ENCODE assay signal across 9 cellular contexts in genomic region chr6:100229512-100229911, GRCh38.
A peak's percentile ranks its signal among the peaks of the same experiment; 100 is the strongest.
DNase-seq lines count a peak whose midpoint lies in the region; ATAC-seq and TF ChIP-seq lines count a peak whose summit lies in the region.
"Had no signal": no experiment of that assay in that cellular context is flagged by ENCODE, and none has a peak within 500 bp of the region (broad histone marks: within the 10 kb centered on the region; RNA-seq: fewer than 3 reads in every experiment).

No MANE protein-coding gene starts in this region.

- no peaks in the 10 kb centered on the region for H3K36me3 Mint-ChIP-seq in activated CD4-positive, alpha-beta memory T cell treated with anti-CD3 and anti-CD28 coated beads for 36 hours

- no peaks in the 10 kb centered on the region for H3K4me1 ChIP-seq in right cardiac atrium (ENCODE audit: control insufficient read depth, insufficient read depth, low read length)
- no peaks in the 10 kb centered on the region for H3K4me1 ChIP-seq in mesenchymal stem cell (ENCODE audit: control insufficient read depth, insufficient read depth, low read depth, low read length)

- H2BK12ac ChIP-seq in mesenchymal stem cell (ENCODE audit: low read length in 2 of 2) = no peak overlapping the region

- POLR2A ChIA-PET in activated CD4-positive, alpha-beta memory T cell treated with anti-CD3 and anti-CD28 coated beads for 36 hours (lab: Charles Lee) = no interaction called here
- POLR2A ChIA-PET in HEK293T (lab: Yijun Ruan, JAX) = interaction anchor here (0.8 to 2.9 kb wide), 2 partner anchors 19 to 236 kb away, joined by 3 to 10 read pairs; partner anchors contain the start of gene SIM1

- no peak for DNase-seq in right cardiac atrium
- DNase-seq in Right ventricle myocardium inferior (ENCODE audit: missing footprints) = no peak
- no peak for DNase-seq in activated CD4-positive, alpha-beta memory T cell treated with anti-CD3 and anti-CD28 coated beads for 36 hours
- DNase-seq in mesenchymal stem cell = no peak
- DNase-seq in HEK293T (ENCODE audit: extremely low spot score) = no peak
- DNase-seq: T1000 had no signal

- ATAC-seq in right cardiac atrium (no peak), Right ventricle myocardium inferior (no peak), GM18873 (IDR thresholded peaks at IDR 0.05; ENCODE audit: low FRiP score, unreplicated experiment) (no peak), GM21528 (IDR thresholded peaks at IDR 0.05; ENCODE audit: low FRiP score, unreplicated experiment) (no peak), GM18505 (IDR thresholded peaks at IDR 0.05; ENCODE audit: unreplicated experiment) (no peak)

- CTCF ChIA-PET in activated CD4-positive, alpha-beta memory T cell treated with anti-CD3 and anti-CD28 coated beads for 36 hours (lab: Charles Lee) = interaction anchor here (0.6 kb wide), 1 partner anchor 362 kb away, joined by 3 read pairs; no protein-coding TSS in a partner anchor
- CTCF ChIA-PET in HEK293T (lab: Yijun Ruan, JAX) = interaction anchor here (0.5 to 1.8 kb wide), 4 partner anchors 11 to 231 kb away, joined by 3 to 6 read pairs (median 4); no protein-coding TSS in a partner anchor

- no peak overlapping the region for H2BK15ac ChIP-seq in mesenchymal stem cell (ENCODE audit: low read depth, poor library complexity, severe bottlenecking)

- peak overlapping the region; percentile 87 for H3K9ac ChIP-seq in mesenchymal stem cell (ENCODE audit: low read length)

- no peak overlapping the region for H3K27ac ChIP-seq in right cardiac atrium (ENCODE audit: low read length)
- peak overlapping the region; percentile 72 for H3K27ac ChIP-seq in mesenchymal stem cell (ENCODE audit: low read length, poor library complexity, severe bottlenecking)

- peaks cover 25% of the 10 kb centered on the region for H3K27me3 Mint-ChIP-seq in activated CD4-positive, alpha-beta memory T cell treated with anti-CD3 and anti-CD28 coated beads for 36 hours

- no peak overlapping the region for H2BK5ac ChIP-seq in mesenchymal stem cell (ENCODE audit: low read depth, low read length, poor library complexity, severe bottlenecking)

- no peak overlapping the region for H4K8ac ChIP-seq in mesenchymal stem cell (ENCODE audit: low read length)

- H3K4me3 ChIP-seq in right cardiac atrium (ENCODE audit: low read length) (peak overlapping the region; percentile 47), mesenchymal stem cell (ENCODE audit: insufficient read depth in 1 of 2, low read depth in 1 of 2, low read length in 2 of 2) (peak overlapping the region in 1 of 2 experiments; percentile 52)

- H3K4me3 Mint-ChIP-seq in activated CD4-positive, alpha-beta memory T cell treated with anti-CD3 and anti-CD28 coated beads for 36 hours = peak overlapping the region; percentile 52

- H3K9me3 ChIP-seq in right cardiac atrium (ENCODE audit: control insufficient read depth, low read length) (no peaks in the 10 kb centered on the region), mesenchymal stem cell (ENCODE audit: control insufficient read depth, low read length) (no peaks in the 10 kb centered on the region)

- no peak overlapping the region for H2AK5ac ChIP-seq in mesenchymal stem cell (ENCODE audit: low read length, severe bottlenecking)

- H2BK120ac ChIP-seq in mesenchymal stem cell (ENCODE audit: low read depth, low read length) = no peak overlapping the region

- no peaks in the 10 kb centered on the region for H3K9me3 Mint-ChIP-seq in activated CD4-positive, alpha-beta memory T cell treated with anti-CD3 and anti-CD28 coated beads for 36 hours

- no peaks in the 10 kb centered on the region for H3K27me3 ChIP-seq in right cardiac atrium (ENCODE audit: control insufficient read depth, insufficient read depth)
- no peaks in the 10 kb centered on the region for H3K27me3 ChIP-seq in mesenchymal stem cell (ENCODE audit: control insufficient read depth in 1 of 2, insufficient read depth in 1 of 2, low read length in 2 of 2)

- H3K23ac ChIP-seq in mesenchymal stem cell (ENCODE audit: low read length in 2 of 2) = no peak overlapping the region

- H3K14ac ChIP-seq in mesenchymal stem cell (ENCODE audit: low read length in 2 of 2) = no peak overlapping the region

- peak overlapping the region; percentile 86 for H3K27ac Mint-ChIP-seq in activated CD4-positive, alpha-beta memory T cell treated with anti-CD3 and anti-CD28 coated beads for 36 hours

- H4K91ac ChIP-seq in mesenchymal stem cell (ENCODE audit: low read length) = no peak overlapping the region

- no peaks in the 10 kb centered on the region for H3K36me3 ChIP-seq in mesenchymal stem cell (ENCODE audit: control insufficient read depth in 1 of 2, insufficient read depth in 2 of 2, low read depth in 1 of 2, low read length in 2 of 2)

- no peak overlapping the region for H3K4me2 ChIP-seq in mesenchymal stem cell (ENCODE audit: low read length, poor library complexity, severe bottlenecking)

- H3K18ac ChIP-seq in mesenchymal stem cell (ENCODE audit: low read depth in 1 of 2, low read length in 2 of 2) = no peak overlapping the region

- 79% methylated on average over 5 of the region's 5 CpGs for WGBS in right cardiac atrium
- WGBS in mesenchymal stem cell = 68% methylated on average over 3 of the region's 5 CpGs

- H2AFZ ChIP-seq in mesenchymal stem cell (ENCODE audit: low read depth, low read length) = peak overlapping the region; percentile 1

- TF ChIP-seq POLR2A in GM18505 (IDR thresholded peaks at IDR 0.05; ENCODE audit: borderline replicate concordance, extremely low read depth, insufficient read depth, insufficient read length) = no peak

- no peaks in the 10 kb centered on the region for H3K79me1 ChIP-seq in mesenchymal stem cell (replicated peaks; ENCODE audit: low read length, poor library complexity, severe bottlenecking)

- H3K4ac ChIP-seq in mesenchymal stem cell (ENCODE audit: low read depth in 1 of 2, low read length in 2 of 2) = no peak overlapping the region

- intact Hi-C loops in right cardiac atrium (cut with DNase I) = no loop called here
- intact Hi-C loops in Right ventricle myocardium inferior (cut with DNase I) = no loop called here
- intact Hi-C loops in activated CD4-positive, alpha-beta memory T cell treated with anti-CD3 and anti-CD28 coated beads for 36 hours (cut with micrococcal nuclease) = loop anchor here (2.0 kb wide), 2 partner anchors 103 to 243 kb away; no protein-coding TSS in a partner anchor

- peaks cover 26% of the 10 kb centered on the region for H3K4me1 Mint-ChIP-seq in activated CD4-positive, alpha-beta memory T cell treated with anti-CD3 and anti-CD28 coated beads for 36 hours (ENCODE audit: low read depth)

TF ChIP-seq in HEK293T, 16 proteins besides CTCF, POLR2A, EP300 and RAD21:
- no peak for TF ChIP-seq SUZ12 (IDR thresholded peaks at IDR 0.05)
- no peak for TF ChIP-seq ZNF384 (IDR thresholded peaks at IDR 0.05)
- TF ChIP-seq NFRKB (IDR thresholded peaks at IDR 0.05) = no peak
- TF ChIP-seq FOXK2 (IDR thresholded peaks at IDR 0.05) = no peak
- no peak for TF ChIP-seq SP1 (IDR thresholded peaks at IDR 0.05)
- TF ChIP-seq FOXA1 (IDR thresholded peaks at IDR 0.05) = no peak
- no peak for TF ChIP-seq LEF1 (IDR thresholded peaks at IDR 0.05; ENCODE audit: borderline replicate concordance)
- no peak for TF ChIP-seq ELF4 (IDR thresholded peaks at IDR 0.05)
- no peak for TF ChIP-seq L3MBTL2 (conservative IDR thresholded peaks at IDR 0.05)
- TF ChIP-seq HDGF (IDR thresholded peaks at IDR 0.05; ENCODE audit: borderline replicate concordance) = no peak
- no peak for TF ChIP-seq TARDBP (IDR thresholded peaks at IDR 0.05)
- no peak for TF ChIP-seq ARNT (IDR thresholded peaks at IDR 0.05)
- no peak for TF ChIP-seq BHLHE40 (IDR thresholded peaks at IDR 0.05; ENCODE audit: borderline replicate concordance)
- no peak for TF ChIP-seq FOXM1 (IDR thresholded peaks at IDR 0.05; ENCODE audit: borderline replicate concordance)
- TF ChIP-seq PKNOX1 (IDR thresholded peaks at IDR 0.05) = no peak
- TF ChIP-seq CTBP1 (IDR thresholded peaks at IDR 0.05; ENCODE audit: borderline replicate concordance) = no peak
